In genomic region chr1:236018885-236019453, GRCh38 we compare ENCODE assay signal across 15 cellular contexts. TPM values are rescaled to one million over a fixed set of nuclear protein-coding genes. Genes with fewer than 3 reads are reported as not detected.
DNase-seq lines count a peak whose midpoint lies in the region; ATAC-seq and TF ChIP-seq lines count a peak whose summit lies in the region.
"Had no signal": no experiment of that assay in that cellular context is flagged by ENCODE, and none has a peak within 500 bp of the region (broad histone marks: within the 10 kb centered on the region; RNA-seq: fewer than 3 reads in every experiment).

No MANE protein-coding gene starts in this region.

- no peaks in the 10 kb centered on the region for H3K27me3 ChIP-seq in heart left ventricle
- H3K27me3 ChIP-seq in transverse colon = no peaks in the 10 kb centered on the region

- WGBS in heart left ventricle, 4 donors = 55 to 67% (median 62%) methylated on average over 4 to 5 of the region's 5 CpGs
- 67% methylated on average over 5 of the region's 5 CpGs; no CpG with 5 or more reads in 1 of the 2 donors for WGBS in transverse colon (ENCODE audit: low coverage in 1 of 2), 2 donors

- intact Hi-C loops in heart left ventricle (cut with DNase I) (loop anchor here in 3 of 10 donors (5.0 kb wide), 4 partner anchors 37 to 48 kb away; partner anchors contain the start of gene NID1 (in 1 of the 3)), transverse colon (cut with DNase I; ENCODE audit: low total_unique reads) (no loop called here)

- TF ChIP-seq POLR2A in heart left ventricle (IDR thresholded peaks at IDR 0.05) (no peak), transverse colon (IDR thresholded peaks at IDR 0.05) (no peak)

- in situ Hi-C loops in transverse colon (cut with MboI; ENCODE audit: low pct_ligation_motif_present in 1 of 4, low pct_unique_long_range_greater_than_20kb in 1 of 4, low sequenced_read_pairs in 3 of 4) = no loop called here

- peaks cover 0 to 93% (median 65%) of the 10 kb centered on the region in 9 donors for H3K36me3 ChIP-seq in heart left ventricle
- peaks cover 0 to 6% (median 0%) of the 10 kb centered on the region in 4 donors for H3K36me3 ChIP-seq in transverse colon

- no peak for TF ChIP-seq EP300 in transverse colon (IDR thresholded peaks at IDR 0.05; ENCODE audit: low read depth)

- no peak overlapping the region for H3K4me3 ChIP-seq in heart left ventricle
- H3K4me3 ChIP-seq in transverse colon = no peak overlapping the region

- TF ChIP-seq CTCF in heart left ventricle (IDR thresholded peaks at IDR 0.05) (no peak), omental fat pad (IDR thresholded peaks at IDR 0.05) (no peak), transverse colon (IDR thresholded peaks at IDR 0.05) (no peak)

- DNase-seq in caudate nucleus (lab: John Stamatoyannopoulos, UW) = peak in 3 of 61 donors; percentile 11 to 30 (median 18)
- DNase-seq in heart left ventricle = peak; percentile 84 to 92 (median 86)
- no peak for DNase-seq in omental fat pad (ENCODE audit: low spot score)
- peak; percentile 62 for DNase-seq in transverse colon
- DNase-seq in MV-4-11 (lab: John Stamatoyannopoulos, UW) = no peak
- no peak for DNase-seq in T1000 (lab: John Stamatoyannopoulos, UW)
- DNase-seq: activated T-cell treated with anti-CD3 and anti-CD28 coated beads, Interleukin-2, amount 50 U/mL, for 4 hours; GOT3; NCI-H1417; NCI-H748 treated with DMSO at 0.1 percent for 48 hours; SIG-M5; stimulated activated CD4-positive, alpha-beta T cell treated with anti-CD3 and anti-CD28 coated beads, Interleukin-12 subunit alpha, Interleukin-12 subunit beta, amount 100 ng/mL, for 4 hours; stimulated activated CD8-positive, alpha-beta memory T cell treated with anti-CD3 and anti-CD28 coated beads, Interleukin-4, amount 100 ng/mL, for 48 hours had no signal

- H3K4me1 ChIP-seq in heart left ventricle (peaks cover 0 to 67% (median 26%) of the 10 kb centered on the region in 12 donors), transverse colon (peaks cover 8 to 19% (median 14%) of the 10 kb centered on the region in 4 donors)

- ATAC-seq in heart left ventricle (peak; percentile 74 to 86 (median 82)), omental fat pad (ENCODE audit: low FRiP score) (peak; percentile 76), HG02885 (IDR thresholded peaks at IDR 0.05; ENCODE audit: poor library complexity, unreplicated experiment) (no peak), GM18909 (IDR thresholded peaks at IDR 0.05; ENCODE audit: poor library complexity, unreplicated experiment) (no peak)
- ATAC-seq: activated T-cell treated with anti-CD3 and anti-CD28 coated beads, Interleukin-2, amount 50 U/mL, for 4 hours had no signal

- H3K27ac ChIP-seq in caudate nucleus (ENCODE audit: low read depth, low read length) (peak overlapping the region; percentile 74), heart left ventricle (peak overlapping the region; percentile 54 to 97 (median 84)), transverse colon (peak overlapping the region; percentile 67 to 85 (median 72))

- H3K9me3 ChIP-seq in heart left ventricle (no peaks in the 10 kb centered on the region), transverse colon (no peaks in the 10 kb centered on the region)

RNA-seq across cellular contexts. Expression of gene NID1, which starts 45.9 kb away (rescaled TPM):
- total RNA-seq in heart left ventricle (100 to 1,000 TPM in 2 of 9 donors, 10 to 100 TPM in 7; 33.3 to 157 (median 61.7) TPM), omental fat pad (100 to 1,000 TPM; 131 to 458 (median 203) TPM), transverse colon (100 to 1,000 TPM in 1 of 4 donors, 10 to 100 TPM in 3; 42.7 to 133 (median 63.5) TPM)
- 10 to 100 TPM; 19.4 to 89.6 TPM for polyA plus RNA-seq in heart left ventricle

Comparison
In these comparisons a context has a peak if more than half of its experiments do, and no peak if none do; other contexts are left out.
1. DNase-seq: peak in heart left ventricle (5 of 5) and transverse colon (single experiment); none in omental fat pad (single experiment), MV-4-11 (single experiment) and T1000 (single experiment).
2. ATAC-seq: peak in heart left ventricle (4 of 4) and omental fat pad (single experiment); none in HG02885 (single experiment) and GM18909 (single experiment).
3. Peak in every context shown above with its lines, with median percentiles within 50 percentile points of each other: H3K27ac ChIP-seq.